In genomic region chr12:110972870-110973269, GRCh38 we compare ENCODE assay signal across 19 cellular contexts. TPM values are rescaled to one million over a fixed set of nuclear protein-coding genes. Genes with fewer than 3 reads are reported as not detected.
DNase-seq lines count a peak whose midpoint lies in the region; ATAC-seq, FAIRE-seq and TF ChIP-seq lines count a peak whose summit lies in the region.
"Had no signal": no experiment of that assay in that cellular context is flagged by ENCODE, and none has a peak within 500 bp of the region (broad histone marks: within the 10 kb centered on the region; RNA-seq: fewer than 3 reads in every experiment).

No MANE protein-coding gene starts in this region.

- H3K27ac ChIP-seq in K562 (ENCODE audit: extremely low read depth, low read depth, low read length): no peak overlapping the region
- H3K27ac ChIP-seq in upper lobe of right lung: no peak overlapping the region
- H3K27ac ChIP-seq in neural progenitor cell: no peak overlapping the region
- H3K27ac ChIP-seq: A549, C4-2B had no signal

- no peaks in the 10 kb centered on the region for H3K27me3 Mint-ChIP-seq in neural progenitor cell (ENCODE audit: insufficient read depth, low read depth)

- no TSS peak for BruUV-seq in K562 (replicated peaks; lab: Mats Ljungman, UMichigan)

- FAIRE-seq in K562 (lab: Jason Lieb, UNC): no peak
- FAIRE-seq: A549, D721Med, H54 had no signal

- CTCF ChIA-PET in HEK293T (lab: Yijun Ruan, JAX): no interaction called here
- CTCF ChIA-PET in K562 (lab: Yijun Ruan, JAX; ENCODE audit: low intra/inter-chr PET ratio): no interaction called here

- no peaks in the 10 kb centered on the region for H3K36me3 Mint-ChIP-seq in neural progenitor cell
- H3K36me3 Mint-ChIP-seq: CD4-positive, alpha-beta memory T cell had no signal

- no peaks in the 10 kb centered on the region for H3F3A ChIP-seq in neural progenitor cell (ENCODE audit: low read depth)

- H2AFZ ChIP-seq in K562 (ENCODE audit: low read depth, low read length) (no peak overlapping the region), neural progenitor cell (replicated peaks) (no peak overlapping the region)

- no peak overlapping the region for H3K27ac Mint-ChIP-seq in neural progenitor cell
- H3K27ac Mint-ChIP-seq: CD4-positive, alpha-beta memory T cell; IgD-negative memory B cell had no signal

- no peak for TF ChIP-seq POLR2A in K562 (conservative IDR thresholded peaks at IDR 0.05)

- TF ChIP-seq RAD21 in K562 (CRISPR knock-in tag; conservative IDR thresholded peaks at IDR 0.05 in 1 of 2, IDR thresholded peaks at IDR 0.05 in 1 of 2): no peak

- no peak overlapping the region for H3K4me2 ChIP-seq in K562 (ENCODE audit: insufficient read depth, low read length)
- no peak overlapping the region for H3K4me2 ChIP-seq in neural progenitor cell
- H3K4me2 ChIP-seq: A549 had no signal

- H3K4me3 ChIP-seq in K562 (no peak overlapping the region), upper lobe of right lung (no peak overlapping the region), neural progenitor cell (no peak overlapping the region)
- H3K4me3 ChIP-seq: A549 had no signal

- intact Hi-C loops in K562 (cut with micrococcal nuclease) (no loop called here), upper lobe of right lung (cut with DNase I) (no loop called here)

- in situ Hi-C loops in K562 (cut with MboI): no loop called here

- H3K36me3 ChIP-seq in K562 (ENCODE audit: control insufficient read depth, insufficient read depth, low read length) (no peaks in the 10 kb centered on the region), upper lobe of right lung (no peaks in the 10 kb centered on the region), neural progenitor cell (no peaks in the 10 kb centered on the region)
- H3K36me3 ChIP-seq: BE2C had no signal

- no peaks in the 10 kb centered on the region for H3K4me1 Mint-ChIP-seq in neural progenitor cell

- no peaks in the 10 kb centered on the region for H3K9me1 ChIP-seq in K562 (ENCODE audit: control insufficient read depth, insufficient read depth, low read length)

- no peak for TF ChIP-seq EP300 in K562 (IDR thresholded peaks at IDR 0.05; ENCODE audit: low read length)

- H3K9ac ChIP-seq in K562 (ENCODE audit: insufficient read depth in 1 of 2, low read depth in 2 of 2, low read length in 2 of 2): no peak overlapping the region
- no peak overlapping the region for H3K9ac ChIP-seq in neural progenitor cell

- H3K27me3 ChIP-seq in K562 (ENCODE audit: control insufficient read depth in 2 of 2, insufficient read depth in 2 of 2, low read length in 2 of 2): peaks cover 0 to 6% of the 10 kb centered on the region in 2 experiments; a peak in 2 of 5 replicates
- no peaks in the 10 kb centered on the region for H3K27me3 ChIP-seq in upper lobe of right lung
- H3K27me3 ChIP-seq in neural progenitor cell: no peaks in the 10 kb centered on the region
- H3K27me3 ChIP-seq: BE2C had no signal

- H3K9me3 Mint-ChIP-seq in neural progenitor cell: peaks cover 3% of the 10 kb centered on the region

- H3K9me3 ChIP-seq in K562 (replicated peaks; ENCODE audit: control insufficient read depth, insufficient read depth, low read depth, low read length) (no peaks in the 10 kb centered on the region), upper lobe of right lung (no peaks in the 10 kb centered on the region), neural progenitor cell (ENCODE audit: low read depth) (no peaks in the 10 kb centered on the region)
- H3K9me3 ChIP-seq: A549, BE2C had no signal

- H4K20me1 ChIP-seq in K562 (replicated peaks; ENCODE audit: control insufficient read depth, insufficient read depth, low read length) (no peaks in the 10 kb centered on the region), neural progenitor cell (ENCODE audit: low read depth) (no peaks in the 10 kb centered on the region)

- ATAC-seq in K562 (no peak), upper lobe of right lung (peak; percentile 17)

- 0% methylated on average over 3 of the region's 3 CpGs for WGBS in K562 (ENCODE audit: insufficient coverage, low coverage, missing lambda C conversion rate)

- no peak overlapping the region for H3K4me3 Mint-ChIP-seq in neural progenitor cell
- H3K4me3 Mint-ChIP-seq: CD4-positive, alpha-beta memory T cell; IgD-negative memory B cell had no signal

- POLR2A ChIA-PET in HEK293T (lab: Yijun Ruan, JAX) (no interaction called here), K562 (lab: Yijun Ruan, JAX) (no interaction called here)

- H3K4me1 ChIP-seq in K562 (replicated peaks in 1 of 2; ENCODE audit: control insufficient read depth in 2 of 2, insufficient read depth in 2 of 2, low read length in 2 of 2) (no peaks in the 10 kb centered on the region), upper lobe of right lung (no peaks in the 10 kb centered on the region), neural progenitor cell (no peaks in the 10 kb centered on the region)
- H3K4me1 ChIP-seq: A549, BE2C had no signal

- TF ChIP-seq CTCF in K562 (IDR thresholded peaks at IDR 0.05 in 2 of 3, conservative IDR thresholded peaks at IDR 0.05 in 1 of 3; ENCODE audit: insufficient read depth in 2 of 3, low read depth in 1 of 3, low read length in 3 of 3) (no peak), upper lobe of right lung (IDR thresholded peaks at IDR 0.05) (no peak), neural progenitor cell (IDR thresholded peaks at IDR 0.05) (no peak)

- DNase-seq in stimulated activated CD4-positive, alpha-beta T cell treated with anti-CD3 and anti-CD28 coated beads, Interleukin-15, amount 100 ng/mL, for 24 hours: peak; percentile 9
- no peak for DNase-seq in stimulated activated CD4-positive, alpha-beta T cell treated with anti-CD3 and anti-CD28 coated beads, Interleukin-1b, Interleukin-23, amount 100 ng/mL, for 48 hours
- DNase-seq in HEK293T (ENCODE audit: extremely low spot score): no peak
- peak in 1 of 4 experiments; percentile 21 for DNase-seq in K562 (ENCODE audit: extremely low read depth in 1 of 4, low spot score in 3 of 4)
- DNase-seq in upper lobe of right lung: no peak
- DNase-seq in neural progenitor cell (ENCODE audit: low spot score): no peak
- no peak for DNase-seq in T-helper 9 cell
- no peak for DNase-seq in GDM1 (lab: John Stamatoyannopoulos, UW)
- DNase-seq: BE2C; CD4-positive, alpha-beta memory T cell; DMS153; DMS79 treated with DMSO at 0.1 percent for 48 hours had no signal

- no peaks in the 10 kb centered on the region for H3K79me2 ChIP-seq in K562 (ENCODE audit: control insufficient read depth, insufficient read depth, low read length)
- no peaks in the 10 kb centered on the region for H3K79me2 ChIP-seq in neural progenitor cell (ENCODE audit: low read depth)

TF ChIP-seq in HEK293T, 16 proteins besides CTCF, POLR2A, EP300 and RAD21 (continues in another document):
- no peak for TF ChIP-seq ARNT (IDR thresholded peaks at IDR 0.05)
- TF ChIP-seq LEF1 (IDR thresholded peaks at IDR 0.05; ENCODE audit: borderline replicate concordance): no peak
- TF ChIP-seq ZNF384 (IDR thresholded peaks at IDR 0.05): no peak
- no peak for TF ChIP-seq ELF4 (IDR thresholded peaks at IDR 0.05)
- TF ChIP-seq TARDBP (IDR thresholded peaks at IDR 0.05): no peak
- TF ChIP-seq, protein P1, sequence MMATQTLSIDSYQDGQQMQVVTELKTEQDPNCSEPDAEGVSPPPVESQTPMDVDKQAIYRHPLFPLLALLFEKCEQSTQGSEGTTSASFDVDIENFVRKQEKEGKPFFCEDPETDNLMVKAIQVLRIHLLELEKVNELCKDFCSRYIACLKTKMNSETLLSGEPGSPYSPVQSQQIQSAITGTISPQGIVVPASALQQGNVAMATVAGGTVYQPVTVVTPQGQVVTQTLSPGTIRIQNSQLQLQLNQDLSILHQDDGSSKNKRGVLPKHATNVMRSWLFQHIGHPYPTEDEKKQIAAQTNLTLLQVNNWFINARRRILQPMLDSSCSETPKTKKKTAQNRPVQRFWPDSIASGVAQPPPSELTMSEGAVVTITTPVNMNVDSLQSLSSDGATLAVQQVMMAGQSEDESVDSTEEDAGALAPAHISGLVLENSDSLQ (IDR thresholded peaks at IDR 0.05): peak; percentile 43
- TF ChIP-seq SP1 (IDR thresholded peaks at IDR 0.05): no peak
- TF ChIP-seq FOXM1 (IDR thresholded peaks at IDR 0.05; ENCODE audit: borderline replicate concordance): no peak

TF ChIP-seq in K562, 482 proteins besides CTCF, POLR2A, EP300 and RAD21:
- no peak for TF ChIP-seq SMAD1 (IDR thresholded peaks at IDR 0.05; ENCODE audit: low read depth, low read length, partially characterized antibody)
- TF ChIP-seq, protein P1 (IDR thresholded peaks at IDR 0.05): peak; percentile 51

RNA-seq across cellular contexts. Expression of gene MYL2, which starts 52.5 kb away (rescaled TPM):
- not detected in 2 replicates for total RNA-seq in K562 (2011; cell fraction: chromatin; rRNA removed; ENCODE audit: low replicate concordance)
- total RNA-seq in K562 (2011; cell fraction: nucleolus; rRNA removed): not detected in 2 replicates
- total RNA-seq in K562 (2011; cell fraction: nucleoplasm; rRNA removed): not detected in 2 replicates
- total RNA-seq in K562 (2014; rRNA removed) (not detected in 2 replicates), K562 (2014; rRNA removed; fragmentation: Illumina TruSeq; extraction: Trizol) (not detected in 2 replicates), K562 (2015; rRNA removed; fragmentation: Illumina TruSeq; extraction: Trizol) (not detected in 2 replicates), K562 (2021) (not detected in 2 replicates), upper lobe of right lung (not detected), neural progenitor cell (ENCODE audit: low replicate concordance) (not detected in 2 replicates)
- polyA plus RNA-seq in K562 (2011; rRNA removed) (not detected in 2 replicates), K562 (2014; fragmentation: Illumina TruSeq; extraction: Trizol) (not detected in 2 replicates), K562 (2014; fragmentation: Nextera tagmentation; extraction: Ambion mirVana) (not detected), K562 (2014; rRNA removed) (not detected in 2 replicates)
- not detected in 2 replicates for polyA plus RNA-seq in K562 (2011; cell fraction: cytosol; rRNA removed)
- polyA plus RNA-seq in K562 (2011; cell fraction: nucleus; rRNA removed): not detected in 2 replicates
- polyA plus RNA-seq in K562 (2012): not detected in 2 replicates
- polyA minus RNA-seq in K562 (2011; rRNA and poly(A)+ RNA removed): not detected in 2 replicates
- polyA minus RNA-seq in K562 (2011; cell fraction: cytosol; rRNA and poly(A)+ RNA removed): not detected in 2 replicates
- not detected in 2 replicates for polyA minus RNA-seq in K562 (2011; cell fraction: nucleus; rRNA and poly(A)+ RNA removed)
- total RNA-seq: CD4-positive, alpha-beta memory T cell; HT1080 had no signal
- polyA plus RNA-seq: AG04450; CD4-positive, alpha-beta memory T cell had no signal
